ENCODE assay signal across 11 cellular contexts in genomic region chr2:20213651-20214565, GRCh38. TPM values are rescaled to one million over a fixed set of nuclear protein-coding genes. Genes with fewer than 3 reads are reported as not detected.
DNase-seq lines count a peak whose midpoint lies in the region; ATAC-seq and TF ChIP-seq lines count a peak whose summit lies in the region.
"Had no signal": no experiment of that assay in that cellular context is flagged by ENCODE, and none has a peak within 500 bp of the region (broad histone marks: within the 10 kb centered on the region; RNA-seq: fewer than 3 reads in every experiment).

No MANE protein-coding gene starts in this region.

- H2BK15ac ChIP-seq in mesendoderm (replicated peaks; ENCODE audit: low read depth): no peak overlapping the region

- no peaks in the 10 kb centered on the region for H3K9me3 ChIP-seq in uterus

- peak overlapping the region; percentile 2 for H3K56ac ChIP-seq in mesendoderm (ENCODE audit: low read length)

- no peak overlapping the region for H3K4me2 ChIP-seq in mesendoderm (ENCODE audit: low read length)

- H3K4me1 ChIP-seq in mesendoderm (ENCODE audit: control insufficient read depth, low read depth, low read length) (peaks cover 11% of the 10 kb centered on the region), uterus (no peaks in the 10 kb centered on the region)

- intact Hi-C loops in uterus (cut with DNase I; ENCODE audit: low total_unique reads): no loop called here

- H2BK120ac ChIP-seq in mesendoderm (ENCODE audit: low read depth, low read length): no peak overlapping the region

- H3K4me3 ChIP-seq in mesendoderm (ENCODE audit: low read length): no peak overlapping the region
- H3K4me3 ChIP-seq in uterus: no peak overlapping the region

- H4K8ac ChIP-seq in mesendoderm (ENCODE audit: low read depth, low read length): no peak overlapping the region

- no peak overlapping the region for H3K9ac ChIP-seq in mesendoderm (ENCODE audit: low read length)

- no peak for TF ChIP-seq CTCF in uterus (IDR thresholded peaks at IDR 0.05)

- no peak overlapping the region for H3K23ac ChIP-seq in mesendoderm (ENCODE audit: low read length)

- DNase-seq in DMS53 (lab: John Stamatoyannopoulos, UW) (peak; percentile 93), RPMI8226 (peak; percentile 96), mesendoderm (no peak), uterus (no peak), HPDE6-E6E7 (ENCODE audit: extremely low spot score) (no peak), SK-N-DZ (ENCODE audit: low spot score) (no peak)
- DNase-seq in activated T-cell treated with anti-CD3 and anti-CD28 coated beads, Interleukin-2, amount 50 U/mL, for 24 hours: no peak
- DNase-seq: activated CD8-positive, alpha-beta memory T cell treated with anti-CD3 and anti-CD28 coated beads for 24 hours; SHP77; stimulated activated CD8-positive, alpha-beta memory T cell treated with anti-CD3 and anti-CD28 coated beads, Interleukin-4, amount 100 ng/mL, for 48 hours had no signal

- H3K36me3 ChIP-seq in mesendoderm (ENCODE audit: control insufficient read depth, insufficient read depth, low read length): peaks cover 3% of the 10 kb centered on the region
- H3K36me3 ChIP-seq in uterus: no peaks in the 10 kb centered on the region

- H3K4me3 Mint-ChIP-seq in activated T-cell treated with anti-CD3 and anti-CD28 coated beads, Interleukin-2, amount 50 U/mL, for 24 hours: no peak overlapping the region

- no peak overlapping the region for H2AK5ac ChIP-seq in mesendoderm (ENCODE audit: low read length)

- no CpG with 5 or more reads among the region's 9 CpGs for WGBS in mesendoderm (ENCODE audit: extremely low coverage, insufficient coverage, low lambda C conversion rate)

- TF ChIP-seq POLR2A in uterus (IDR thresholded peaks at IDR 0.05): no peak

- no peak overlapping the region for H2BK5ac ChIP-seq in mesendoderm (ENCODE audit: low read length)

- no peak overlapping the region for H3K27ac ChIP-seq in mesendoderm (ENCODE audit: low read depth, low read length)
- no peak overlapping the region for H3K27ac ChIP-seq in uterus

- peaks cover 7% of the 10 kb centered on the region for H3K27me3 Mint-ChIP-seq in activated T-cell treated with anti-CD3 and anti-CD28 coated beads, Interleukin-2, amount 50 U/mL, for 24 hours

- no peaks in the 10 kb centered on the region for H3K9me3 Mint-ChIP-seq in activated T-cell treated with anti-CD3 and anti-CD28 coated beads, Interleukin-2, amount 50 U/mL, for 24 hours

- no peaks in the 10 kb centered on the region for H3K27me3 ChIP-seq in mesendoderm (ENCODE audit: insufficient read depth, low read length, poor library complexity)
- H3K27me3 ChIP-seq in uterus: no peaks in the 10 kb centered on the region

- H3K79me1 ChIP-seq in mesendoderm (ENCODE audit: low read length): peaks cover 38% of the 10 kb centered on the region

- H3K4ac ChIP-seq in mesendoderm (ENCODE audit: low read depth, low read length): no peak overlapping the region

- H3K27ac Mint-ChIP-seq in activated T-cell treated with anti-CD3 and anti-CD28 coated beads, Interleukin-2, amount 50 U/mL, for 24 hours: no peak overlapping the region

- no peaks in the 10 kb centered on the region for H3K4me1 Mint-ChIP-seq in activated T-cell treated with anti-CD3 and anti-CD28 coated beads, Interleukin-2, amount 50 U/mL, for 24 hours (ENCODE audit: low read depth)

- no peak overlapping the region for H3K18ac ChIP-seq in mesendoderm (ENCODE audit: low read length)

- H4K5ac ChIP-seq in mesendoderm (ENCODE audit: low read length): no peak overlapping the region

- peaks cover 25% of the 10 kb centered on the region for H3K79me2 ChIP-seq in mesendoderm (ENCODE audit: control insufficient read depth, insufficient read depth, low read length)

- peak; percentile 35 for ATAC-seq in HG03280 (IDR thresholded peaks at IDR 0.05; ENCODE audit: unreplicated experiment)

- no peaks in the 10 kb centered on the region for H3K36me3 Mint-ChIP-seq in activated T-cell treated with anti-CD3 and anti-CD28 coated beads, Interleukin-2, amount 50 U/mL, for 24 hours (ENCODE audit: low read depth)

RNA-seq across cellular contexts. Expression of gene SDC1, which starts 11.0 kb away (rescaled TPM):
- 27.6 TPM for polyA plus RNA-seq in mesendoderm (2013, experiment 1 of 2)
- polyA plus RNA-seq in mesendoderm (2013, experiment 2 of 2): 27.4 TPM
- 10 to 100 TPM in 1 of 4 donors, 1 to 10 TPM in 1, under 1 TPM in 1, not detected in 1; 0.29 to 30.1 (median 3.0) TPM for total RNA-seq in uterus
- 29.4 and 29.8 TPM in 2 replicates for polyA plus RNA-seq in SK-N-DZ (2014; cell fraction: cytosol; rRNA removed)
- polyA plus RNA-seq in SK-N-DZ (2014; cell fraction: nucleus; rRNA removed): 14.4 and 15.9 TPM in 2 replicates

Comparison
In these comparisons a context has a peak if more than half of its experiments do, and no peak if none do; other contexts are left out.
1. DNase-seq: peak in DMS53 (single experiment) and RPMI8226 (single experiment); none in mesendoderm (single experiment), uterus (0 of 2), activated T-cell treated with anti-CD3 and anti-CD28 coated beads, Interleukin-2, amount 50 U/mL, for 24 hours (single experiment), HPDE6-E6E7 (single experiment) and SK-N-DZ (single experiment).